20 cellular contexts compared by ENCODE assay signal in the genomic region with DNA sequence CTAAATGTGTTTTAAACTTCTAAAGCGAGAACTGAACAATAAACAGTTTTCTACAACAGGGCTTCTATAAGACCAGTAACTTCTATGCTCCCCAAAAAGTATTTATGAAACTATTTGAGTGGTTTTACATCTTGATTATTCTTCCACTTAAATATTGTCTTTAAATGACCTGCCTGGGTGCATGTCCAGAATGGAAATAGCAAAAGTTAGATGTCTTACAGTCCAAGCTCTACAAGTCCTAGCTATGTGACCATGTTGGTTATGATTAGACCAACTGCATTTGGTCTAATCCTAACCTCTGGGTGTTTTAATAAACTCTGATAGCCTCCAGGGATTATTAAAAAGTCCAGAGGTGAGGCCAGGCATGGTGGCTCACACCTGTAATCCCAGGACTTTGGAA.
DNase-seq lines count a peak whose midpoint lies in the region; ATAC-seq, FAIRE-seq and TF ChIP-seq lines count a peak whose summit lies in the region.
"Had no signal": no experiment of that assay in that cellular context is flagged by ENCODE, and none has a peak within 500 bp of the region (broad histone marks: within the 10 kb centered on the region; RNA-seq: fewer than 3 reads in every experiment).

No MANE protein-coding gene starts in this region.

- H3K36me3 ChIP-seq in astrocyte (ENCODE audit: insufficient read depth, low read length) (no peaks in the 10 kb centered on the region), mesenchymal stem cell (ENCODE audit: control insufficient read depth in 1 of 2, insufficient read depth in 2 of 2, low read depth in 1 of 2, low read length in 2 of 2) (no peaks in the 10 kb centered on the region), tibial artery (no peaks in the 10 kb centered on the region)
- H3K36me3 ChIP-seq: BLaER1 treated with 17β-estradiol and CSF1 and Interleukin-3, amounts not matched to agents 10 nM and 100 nM; transverse colon had no signal

- no CpG with 5 or more reads among the region's 1 CpG for WGBS in mesenchymal stem cell

- H3K23ac ChIP-seq in mesenchymal stem cell (ENCODE audit: low read length in 2 of 2) = no peak overlapping the region

- H3K79me1 ChIP-seq in mesenchymal stem cell (replicated peaks; ENCODE audit: low read length, poor library complexity, severe bottlenecking) = no peaks in the 10 kb centered on the region

- peaks cover 23% of the 10 kb centered on the region for H3K4me1 ChIP-seq in astrocyte (ENCODE audit: insufficient read depth, low read length)
- H3K4me1 ChIP-seq in mesenchymal stem cell (ENCODE audit: control insufficient read depth, insufficient read depth, low read depth, low read length) = no peaks in the 10 kb centered on the region
- peaks cover 0 to 25% (median 1%) of the 10 kb centered on the region in 4 donors for H3K4me1 ChIP-seq in tibial artery
- H3K4me1 ChIP-seq: BLaER1 treated with 17β-estradiol and CSF1 and Interleukin-3, amounts not matched to agents 10 nM and 100 nM had no signal

- H3K27ac ChIP-seq in astrocyte (ENCODE audit: low read depth, low read length) (peak overlapping the region; percentile 96), mesenchymal stem cell (ENCODE audit: low read length, poor library complexity, severe bottlenecking) (peak overlapping the region; percentile 98), tibial artery (peak overlapping the region; percentile 33 to 35)
- H3K27ac ChIP-seq: 22Rv1; BLaER1 treated with 17β-estradiol and CSF1 and Interleukin-3, amounts not matched to agents 10 nM and 100 nM; transverse colon had no signal

- intact Hi-C loops in tibial artery (cut with DNase I; ENCODE audit: low total_unique reads) = no loop called here

- no peak overlapping the region for H3K14ac ChIP-seq in mesenchymal stem cell (ENCODE audit: low read length in 2 of 2)

- H4K20me1 ChIP-seq in astrocyte (ENCODE audit: insufficient read depth, low read length) = no peaks in the 10 kb centered on the region
- H4K20me1 ChIP-seq: BLaER1 treated with 17β-estradiol and CSF1 and Interleukin-3, amounts not matched to agents 10 nM and 100 nM had no signal

- no peaks in the 10 kb centered on the region for H3K79me2 ChIP-seq in astrocyte (ENCODE audit: insufficient read depth, low read length)

- ATAC-seq in activated T-cell treated with anti-CD3 and anti-CD28 coated beads, Interleukin-2, amount 50 U/mL, for 4 hours = no peak
- no peak for ATAC-seq in HG02678 (IDR thresholded peaks at IDR 0.05; ENCODE audit: unreplicated experiment)

- peak overlapping the region; percentile 89 for H2BK5ac ChIP-seq in mesenchymal stem cell (ENCODE audit: low read depth, low read length, poor library complexity, severe bottlenecking)

- H2BK12ac ChIP-seq in mesenchymal stem cell (ENCODE audit: low read length in 2 of 2) = no peak overlapping the region

- H3K4me3 Mint-ChIP-seq in activated T-cell treated with anti-CD3 and anti-CD28 coated beads, Interleukin-2, amount 50 U/mL, for 24 hours = no peak overlapping the region
- H3K4me3 Mint-ChIP-seq in activated T-cell treated with anti-CD3 and anti-CD28 coated beads, Interleukin-2, amount 50 U/mL, for 4 hours = no peak overlapping the region
- no peak overlapping the region for H3K4me3 Mint-ChIP-seq in astrocyte (ENCODE audit: unreplicated experiment)
- H3K4me3 Mint-ChIP-seq: activated CD4-positive, alpha-beta memory T cell treated with anti-CD3 and anti-CD28 coated beads for 36 hours; stimulated activated effector memory CD8-positive, alpha-beta T cell treated with anti-CD3 and anti-CD28 coated beads, Interleukin-12 subunit alpha, Interleukin-12 subunit beta, amount 100 ng/mL, for 72 hours had no signal

- H3K27me3 ChIP-seq in astrocyte (ENCODE audit: insufficient read depth, low read length) (no peaks in the 10 kb centered on the region), mesenchymal stem cell (ENCODE audit: control insufficient read depth in 1 of 2, insufficient read depth in 1 of 2, low read length in 2 of 2) (peaks cover 0 to 4% of the 10 kb centered on the region in 2 experiments), tibial artery (no peaks in the 10 kb centered on the region)
- H3K27me3 ChIP-seq: transverse colon had no signal

- H3K4me1 Mint-ChIP-seq in activated T-cell treated with anti-CD3 and anti-CD28 coated beads, Interleukin-2, amount 50 U/mL, for 24 hours (ENCODE audit: low read depth) = peaks cover 18% of the 10 kb centered on the region
- H3K4me1 Mint-ChIP-seq in activated T-cell treated with anti-CD3 and anti-CD28 coated beads, Interleukin-2, amount 50 U/mL, for 4 hours (ENCODE audit: low read depth) = peaks cover 5% of the 10 kb centered on the region
- peaks cover 26% of the 10 kb centered on the region for H3K4me1 Mint-ChIP-seq in astrocyte (ENCODE audit: low read depth, unreplicated experiment)

- peak overlapping the region in 1 of 2 experiments; percentile 4 for H3K4ac ChIP-seq in mesenchymal stem cell (ENCODE audit: low read depth in 1 of 2, low read length in 2 of 2)

- peaks cover 4% of the 10 kb centered on the region for H3K9me3 Mint-ChIP-seq in activated T-cell treated with anti-CD3 and anti-CD28 coated beads, Interleukin-2, amount 50 U/mL, for 24 hours
- no peaks in the 10 kb centered on the region for H3K9me3 Mint-ChIP-seq in activated T-cell treated with anti-CD3 and anti-CD28 coated beads, Interleukin-2, amount 50 U/mL, for 4 hours
- no peaks in the 10 kb centered on the region for H3K9me3 Mint-ChIP-seq in astrocyte (ENCODE audit: unreplicated experiment)
- H3K9me3 Mint-ChIP-seq: activated CD4-positive, alpha-beta memory T cell treated with anti-CD3 and anti-CD28 coated beads for 36 hours had no signal

- H3K27ac Mint-ChIP-seq in activated T-cell treated with anti-CD3 and anti-CD28 coated beads, Interleukin-2, amount 50 U/mL, for 24 hours = peak overlapping the region; percentile 45
- peak overlapping the region; percentile 93 for H3K27ac Mint-ChIP-seq in astrocyte (ENCODE audit: unreplicated experiment)
- H3K27ac Mint-ChIP-seq: activated CD4-positive, alpha-beta memory T cell treated with anti-CD3 and anti-CD28 coated beads for 36 hours; stimulated activated effector memory CD8-positive, alpha-beta T cell treated with anti-CD3 and anti-CD28 coated beads, Interleukin-12 subunit alpha, Interleukin-12 subunit beta, amount 100 ng/mL, for 72 hours had no signal

- H3K18ac ChIP-seq in mesenchymal stem cell (ENCODE audit: low read depth in 1 of 2, low read length in 2 of 2) = no peak overlapping the region

- no peak overlapping the region for H2BK120ac ChIP-seq in mesenchymal stem cell (ENCODE audit: low read depth, low read length)

- H3K9me3 ChIP-seq in astrocyte (ENCODE audit: insufficient read depth, low read depth, low read length) = no peaks in the 10 kb centered on the region
- no peaks in the 10 kb centered on the region for H3K9me3 ChIP-seq in mesenchymal stem cell (ENCODE audit: control insufficient read depth, low read length)
- no peaks in the 10 kb centered on the region for H3K9me3 ChIP-seq in tibial artery
- H3K9me3 ChIP-seq: transverse colon had no signal

- H2AK5ac ChIP-seq in mesenchymal stem cell (ENCODE audit: low read length, severe bottlenecking) = no peak overlapping the region

- H3K4me2 ChIP-seq in astrocyte (ENCODE audit: low read length) (peak overlapping the region; percentile 23), mesenchymal stem cell (ENCODE audit: low read length, poor library complexity, severe bottlenecking) (no peak overlapping the region)
- H3K4me2 ChIP-seq: BLaER1 treated with 17β-estradiol and CSF1 and Interleukin-3, amounts not matched to agents 10 nM and 100 nM had no signal

- H3K9ac ChIP-seq in astrocyte (ENCODE audit: low read length) (peak overlapping the region; percentile 79), mesenchymal stem cell (ENCODE audit: low read length) (peak overlapping the region; percentile 80)
- H3K9ac ChIP-seq: BLaER1 treated with 17β-estradiol and CSF1 and Interleukin-3, amounts not matched to agents 10 nM and 100 nM had no signal

- H4K91ac ChIP-seq in mesenchymal stem cell (ENCODE audit: low read length) = no peak overlapping the region

- no peak overlapping the region for H4K8ac ChIP-seq in mesenchymal stem cell (ENCODE audit: low read length)

- peaks cover 64% of the 10 kb centered on the region for H3K27me3 Mint-ChIP-seq in activated T-cell treated with anti-CD3 and anti-CD28 coated beads, Interleukin-2, amount 50 U/mL, for 24 hours
- H3K27me3 Mint-ChIP-seq in activated T-cell treated with anti-CD3 and anti-CD28 coated beads, Interleukin-2, amount 50 U/mL, for 4 hours (ENCODE audit: low read depth) = no peaks in the 10 kb centered on the region
- no peaks in the 10 kb centered on the region for H3K27me3 Mint-ChIP-seq in astrocyte (ENCODE audit: low read depth, unreplicated experiment)
- H3K27me3 Mint-ChIP-seq: activated CD4-positive, alpha-beta memory T cell treated with anti-CD3 and anti-CD28 coated beads for 36 hours had no signal

- no peaks in the 10 kb centered on the region for H3K36me3 Mint-ChIP-seq in activated T-cell treated with anti-CD3 and anti-CD28 coated beads, Interleukin-2, amount 50 U/mL, for 24 hours (ENCODE audit: low read depth)
- H3K36me3 Mint-ChIP-seq in activated T-cell treated with anti-CD3 and anti-CD28 coated beads, Interleukin-2, amount 50 U/mL, for 4 hours (ENCODE audit: insufficient read depth) = peaks cover 2% of the 10 kb centered on the region
- H3K36me3 Mint-ChIP-seq in astrocyte (ENCODE audit: low read depth, unreplicated experiment) = no peaks in the 10 kb centered on the region
- H3K36me3 Mint-ChIP-seq: activated CD4-positive, alpha-beta memory T cell treated with anti-CD3 and anti-CD28 coated beads for 36 hours; stimulated activated effector memory CD8-positive, alpha-beta T cell treated with anti-CD3 and anti-CD28 coated beads, Interleukin-12 subunit alpha, Interleukin-12 subunit beta, amount 100 ng/mL, for 72 hours had no signal

- no peak for DNase-seq in activated T-cell treated with anti-CD3 and anti-CD28 coated beads, Interleukin-2, amount 50 U/mL, for 24 hours
- DNase-seq in activated T-cell treated with anti-CD3 and anti-CD28 coated beads, Interleukin-2, amount 50 U/mL, for 4 hours = no peak
- no peak for DNase-seq in astrocyte (ENCODE audit: low read depth)
- no peak for DNase-seq in mesenchymal stem cell
- DNase-seq in tibial artery = no peak
- DNase-seq in stimulated activated CD4-positive, alpha-beta T cell treated with anti-CD3 and anti-CD28 coated beads, Interleukin-12 subunit alpha, Interleukin-12 subunit beta, amount 100 ng/mL, for 4 hours = no peak
- no peak for DNase-seq in cerebellar cortex (ENCODE audit: low spot score)
- DNase-seq: head of caudate nucleus, KBM-7, midbrain, NCI-H1092 treated with DMSO at 0.1 percent for 48 hours, NCI-H526 treated with DMSO at 0.1 percent for 48 hours had no signal

- FAIRE-seq in astrocyte (lab: Jason Lieb, UNC) = no peak
- FAIRE-seq: colon had no signal

- no peak overlapping the region for H2BK15ac ChIP-seq in mesenchymal stem cell (ENCODE audit: low read depth, poor library complexity, severe bottlenecking)

- no peak overlapping the region for H3K4me3 ChIP-seq in astrocyte (ENCODE audit: insufficient read depth, low read depth, low read length)
- H3K4me3 ChIP-seq in mesenchymal stem cell (ENCODE audit: insufficient read depth in 1 of 2, low read depth in 1 of 2, low read length in 2 of 2) = no peak overlapping the region
- H3K4me3 ChIP-seq in tibial artery = no peak overlapping the region
- H3K4me3 ChIP-seq: BLaER1 treated with 17β-estradiol and CSF1 and Interleukin-3, amounts not matched to agents 10 nM and 100 nM; skin epidermis; transverse colon had no signal

- H2AFZ ChIP-seq in astrocyte (ENCODE audit: low read depth, low read length) (no peak overlapping the region), mesenchymal stem cell (ENCODE audit: low read depth, low read length) (no peak overlapping the region)

- TF ChIP-seq CTCF in astrocyte (IDR thresholded peaks at IDR 0.05; ENCODE audit: insufficient read depth, low read depth, low read length) = no peak
- TF ChIP-seq CTCF in tibial artery (IDR thresholded peaks at IDR 0.05) = no peak

Comparison
In these comparisons a context has a peak if more than half of its experiments do, and no peak if none do; other contexts are left out.
1. H3K27ac ChIP-seq: peak in every context shown above with its lines; median percentile 98 in mesenchymal stem cell; 96 in astrocyte; 34 in tibial artery.